Comparison of ENCODE assay signal across 1 cellular context in genomic region chr7:27890205-27890849, GRCh38.
TF ChIP-seq lines count a peak whose summit lies in the region.

No MANE protein-coding gene starts in this region.

TF ChIP-seq in GM12878, 131 proteins besides CTCF, POLR2A, EP300 and RAD21 (continued from another document):
- TF ChIP-seq CUX1 (IDR thresholded peaks at IDR 0.05; ENCODE audit: insufficient replicate concordance, low read depth, low read length) (no peak), PAX5 (IDR thresholded peaks at IDR 0.05; ENCODE audit: borderline replicate concordance, low read depth, low read length) (no peak), HDAC6 (IDR thresholded peaks at IDR 0.05; ENCODE audit: unreplicated experiment) (no peak), ZNF384 (IDR thresholded peaks at IDR 0.05; ENCODE audit: borderline replicate concordance, low read depth, low read length) (peak; percentile 86), CBFB (IDR thresholded peaks at IDR 0.05; ENCODE audit: low read depth) (no peak), ATF7 (IDR thresholded peaks at IDR 0.05; ENCODE audit: low read depth) (peak; percentile 81), YBX1 (IDR thresholded peaks at IDR 0.05) (no peak), IKZF2 (IDR thresholded peaks at IDR 0.05) (peak in 1 of 2 experiments; percentile 29; a peak in 1 of 4 replicates), BACH1 (IDR thresholded peaks at IDR 0.05; ENCODE audit: borderline replicate concordance) (no peak), ZNF687 (IDR thresholded peaks at IDR 0.05) (0 out of 2 replicates have a peak, but pooled peaks have one; percentile 30), GATAD2B (conservative IDR thresholded peaks at IDR 0.05; ENCODE audit: low read depth) (no peak), STAT3 (IDR thresholded peaks at IDR 0.05; ENCODE audit: low read depth, low read length) (no peak), IRF4 (IDR thresholded peaks at IDR 0.05; ENCODE audit: low read depth, low read length) (peak; percentile 56; the same call in 1 of the 2 replicates), FOXK2 (IDR thresholded peaks at IDR 0.05) (no peak), CBX5 (IDR thresholded peaks at IDR 0.05; ENCODE audit: low read depth) (0 out of 2 replicates have a peak, but pooled peaks have one; percentile 25), NRF1 (conservative IDR thresholded peaks at IDR 0.05; ENCODE audit: low read depth, low read length) (no peak), SKIL (IDR thresholded peaks at IDR 0.05; ENCODE audit: low read depth, poor library complexity, severe bottlenecking) (peak; percentile 72), NR2F1 (conservative IDR thresholded peaks at IDR 0.05) (0 out of 2 replicates have a peak, but pooled peaks have one; percentile 19), SUPT20H (IDR thresholded peaks at IDR 0.05; ENCODE audit: borderline replicate concordance, control insufficient read depth, low read depth, low read length) (no peak), CREB1 (IDR thresholded peaks at IDR 0.05; ENCODE audit: low read depth) (no peak), SIX5 (IDR thresholded peaks at IDR 0.05; ENCODE audit: low read depth, low read length, severe bottlenecking) (no peak), YY1 (IDR thresholded peaks at IDR 0.05; ENCODE audit: low read depth, low read length) (no peak), CBX3 (IDR thresholded peaks at IDR 0.05; ENCODE audit: borderline replicate concordance, low read depth) (no peak), POU2F2 (IDR thresholded peaks at IDR 0.05; ENCODE audit: borderline replicate concordance, low read depth, low read length) (no peak)
- TF ChIP-seq, protein P1, sequence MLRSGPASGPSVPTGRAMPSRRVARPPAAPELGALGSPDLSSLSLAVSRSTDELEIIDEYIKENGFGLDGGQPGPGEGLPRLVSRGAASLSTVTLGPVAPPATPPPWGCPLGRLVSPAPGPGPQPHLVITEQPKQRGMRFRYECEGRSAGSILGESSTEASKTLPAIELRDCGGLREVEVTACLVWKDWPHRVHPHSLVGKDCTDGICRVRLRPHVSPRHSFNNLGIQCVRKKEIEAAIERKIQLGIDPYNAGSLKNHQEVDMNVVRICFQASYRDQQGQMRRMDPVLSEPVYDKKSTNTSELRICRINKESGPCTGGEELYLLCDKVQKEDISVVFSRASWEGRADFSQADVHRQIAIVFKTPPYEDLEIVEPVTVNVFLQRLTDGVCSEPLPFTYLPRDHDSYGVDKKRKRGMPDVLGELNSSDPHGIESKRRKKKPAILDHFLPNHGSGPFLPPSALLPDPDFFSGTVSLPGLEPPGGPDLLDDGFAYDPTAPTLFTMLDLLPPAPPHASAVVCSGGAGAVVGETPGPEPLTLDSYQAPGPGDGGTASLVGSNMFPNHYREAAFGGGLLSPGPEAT (IDR thresholded peaks at IDR 0.05; ENCODE audit: low read depth), result 0 out of 2 replicates have a peak, but pooled peaks have one; percentile 30
- TF ChIP-seq, protein P2, sequence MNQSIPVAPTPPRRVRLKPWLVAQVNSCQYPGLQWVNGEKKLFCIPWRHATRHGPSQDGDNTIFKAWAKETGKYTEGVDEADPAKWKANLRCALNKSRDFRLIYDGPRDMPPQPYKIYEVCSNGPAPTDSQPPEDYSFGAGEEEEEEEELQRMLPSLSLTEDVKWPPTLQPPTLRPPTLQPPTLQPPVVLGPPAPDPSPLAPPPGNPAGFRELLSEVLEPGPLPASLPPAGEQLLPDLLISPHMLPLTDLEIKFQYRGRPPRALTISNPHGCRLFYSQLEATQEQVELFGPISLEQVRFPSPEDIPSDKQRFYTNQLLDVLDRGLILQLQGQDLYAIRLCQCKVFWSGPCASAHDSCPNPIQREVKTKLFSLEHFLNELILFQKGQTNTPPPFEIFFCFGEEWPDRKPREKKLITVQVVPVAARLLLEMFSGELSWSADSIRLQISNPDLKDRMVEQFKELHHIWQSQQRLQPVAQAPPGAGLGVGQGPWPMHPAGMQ (IDR thresholded peaks at IDR 0.05; ENCODE audit: borderline replicate concordance), result no peak
- TF ChIP-seq, protein P3, sequence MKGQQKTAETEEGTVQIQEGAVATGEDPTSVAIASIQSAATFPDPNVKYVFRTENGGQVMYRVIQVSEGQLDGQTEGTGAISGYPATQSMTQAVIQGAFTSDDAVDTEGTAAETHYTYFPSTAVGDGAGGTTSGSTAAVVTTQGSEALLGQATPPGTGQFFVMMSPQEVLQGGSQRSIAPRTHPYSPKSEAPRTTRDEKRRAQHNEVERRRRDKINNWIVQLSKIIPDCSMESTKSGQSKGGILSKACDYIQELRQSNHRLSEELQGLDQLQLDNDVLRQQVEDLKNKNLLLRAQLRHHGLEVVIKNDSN (IDR thresholded peaks at IDR 0.05; ENCODE audit: borderline replicate concordance, extremely low read length, insufficient read depth, low read depth, low read length), result peak; percentile 21
- TF ChIP-seq, protein P4, sequence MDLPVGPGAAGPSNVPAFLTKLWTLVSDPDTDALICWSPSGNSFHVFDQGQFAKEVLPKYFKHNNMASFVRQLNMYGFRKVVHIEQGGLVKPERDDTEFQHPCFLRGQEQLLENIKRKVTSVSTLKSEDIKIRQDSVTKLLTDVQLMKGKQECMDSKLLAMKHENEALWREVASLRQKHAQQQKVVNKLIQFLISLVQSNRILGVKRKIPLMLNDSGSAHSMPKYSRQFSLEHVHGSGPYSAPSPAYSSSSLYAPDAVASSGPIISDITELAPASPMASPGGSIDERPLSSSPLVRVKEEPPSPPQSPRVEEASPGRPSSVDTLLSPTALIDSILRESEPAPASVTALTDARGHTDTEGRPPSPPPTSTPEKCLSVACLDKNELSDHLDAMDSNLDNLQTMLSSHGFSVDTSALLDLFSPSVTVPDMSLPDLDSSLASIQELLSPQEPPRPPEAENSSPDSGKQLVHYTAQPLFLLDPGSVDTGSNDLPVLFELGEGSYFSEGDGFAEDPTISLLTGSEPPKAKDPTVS (IDR thresholded peaks at IDR 0.05; ENCODE audit: low read depth, low read length), result no peak
- TF ChIP-seq, protein P5, sequence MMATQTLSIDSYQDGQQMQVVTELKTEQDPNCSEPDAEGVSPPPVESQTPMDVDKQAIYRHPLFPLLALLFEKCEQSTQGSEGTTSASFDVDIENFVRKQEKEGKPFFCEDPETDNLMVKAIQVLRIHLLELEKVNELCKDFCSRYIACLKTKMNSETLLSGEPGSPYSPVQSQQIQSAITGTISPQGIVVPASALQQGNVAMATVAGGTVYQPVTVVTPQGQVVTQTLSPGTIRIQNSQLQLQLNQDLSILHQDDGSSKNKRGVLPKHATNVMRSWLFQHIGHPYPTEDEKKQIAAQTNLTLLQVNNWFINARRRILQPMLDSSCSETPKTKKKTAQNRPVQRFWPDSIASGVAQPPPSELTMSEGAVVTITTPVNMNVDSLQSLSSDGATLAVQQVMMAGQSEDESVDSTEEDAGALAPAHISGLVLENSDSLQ (IDR thresholded peaks at IDR 0.05), result peak; percentile 42; the same call in 1 of the 2 replicates
- TF ChIP-seq, protein P6, sequence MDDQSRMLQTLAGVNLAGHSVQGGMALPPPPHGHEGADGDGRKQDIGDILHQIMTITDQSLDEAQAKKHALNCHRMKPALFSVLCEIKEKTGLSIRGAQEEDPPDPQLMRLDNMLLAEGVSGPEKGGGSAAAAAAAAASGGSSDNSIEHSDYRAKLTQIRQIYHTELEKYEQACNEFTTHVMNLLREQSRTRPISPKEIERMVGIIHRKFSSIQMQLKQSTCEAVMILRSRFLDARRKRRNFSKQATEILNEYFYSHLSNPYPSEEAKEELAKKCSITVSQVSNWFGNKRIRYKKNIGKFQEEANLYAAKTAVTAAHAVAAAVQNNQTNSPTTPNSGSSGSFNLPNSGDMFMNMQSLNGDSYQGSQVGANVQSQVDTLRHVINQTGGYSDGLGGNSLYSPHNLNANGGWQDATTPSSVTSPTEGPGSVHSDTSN (IDR thresholded peaks at IDR 0.05; ENCODE audit: insufficient replicate concordance, low read depth, low read length), result no peak
- TF ChIP-seq, protein P7, sequence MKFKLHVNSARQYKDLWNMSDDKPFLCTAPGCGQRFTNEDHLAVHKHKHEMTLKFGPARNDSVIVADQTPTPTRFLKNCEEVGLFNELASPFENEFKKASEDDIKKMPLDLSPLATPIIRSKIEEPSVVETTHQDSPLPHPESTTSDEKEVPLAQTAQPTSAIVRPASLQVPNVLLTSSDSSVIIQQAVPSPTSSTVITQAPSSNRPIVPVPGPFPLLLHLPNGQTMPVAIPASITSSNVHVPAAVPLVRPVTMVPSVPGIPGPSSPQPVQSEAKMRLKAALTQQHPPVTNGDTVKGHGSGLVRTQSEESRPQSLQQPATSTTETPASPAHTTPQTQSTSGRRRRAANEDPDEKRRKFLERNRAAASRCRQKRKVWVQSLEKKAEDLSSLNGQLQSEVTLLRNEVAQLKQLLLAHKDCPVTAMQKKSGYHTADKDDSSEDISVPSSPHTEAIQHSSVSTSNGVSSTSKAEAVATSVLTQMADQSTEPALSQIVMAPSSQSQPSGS (IDR thresholded peaks at IDR 0.05; ENCODE audit: low read length), result peak; percentile 34; the same call in 1 of the 2 replicates
